ENCODE assay signal across 28 cellular contexts in the genomic region with DNA sequence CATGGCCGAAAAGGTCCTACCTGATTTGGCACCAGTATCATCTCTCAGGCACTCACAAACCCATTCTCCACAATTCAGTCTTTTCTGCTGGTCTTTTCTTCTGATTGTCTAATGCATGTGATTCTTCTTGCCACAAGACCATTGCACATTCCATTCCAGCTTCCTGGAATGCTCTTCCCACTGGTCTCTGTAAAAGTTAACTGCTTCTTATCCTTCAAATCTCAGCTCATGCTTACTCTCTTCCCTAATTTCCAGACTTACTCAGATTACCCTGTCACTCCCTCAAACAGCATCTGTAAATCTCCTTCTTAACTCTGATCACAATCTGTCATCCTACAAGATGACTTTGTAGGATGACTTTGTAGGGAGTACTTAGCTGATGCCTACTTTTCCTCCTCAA.
DNase-seq lines count a peak whose midpoint lies in the region; FAIRE-seq and TF ChIP-seq lines count a peak whose summit lies in the region.
"Had no signal": no experiment of that assay in that cellular context is flagged by ENCODE, and none has a peak within 500 bp of the region (broad histone marks: within the 10 kb centered on the region; RNA-seq: fewer than 3 reads in every experiment).

No MANE protein-coding gene starts in this region.

- H4K20me1 ChIP-seq in astrocyte (ENCODE audit: insufficient read depth, low read length): no peaks in the 10 kb centered on the region

- DNase-seq in D721Med (ENCODE audit: insufficient read length, low spot score): no peak
- DNase-seq in HTR-8/SVneo (ENCODE audit: insufficient read length, low spot score): no peak
- DNase-seq in astrocyte (ENCODE audit: low read depth): peak; percentile 38
- peak; percentile 11 for DNase-seq in mesendoderm
- no peak for DNase-seq in Calu3
- no peak for DNase-seq in HAP-1 (ENCODE audit: low spot score in 2 of 2)
- DNase-seq in esophagus squamous epithelium (lab: John Stamatoyannopoulos, UW): no peak
- no peak for DNase-seq in GM19239 (ENCODE audit: insufficient read length, low spot score)
- DNase-seq: activated B cell treated with CpG ODN at 0.5 μM for 24 hours; activated CD4-positive, alpha-beta T cell treated with anti-CD3 and anti-CD28 coated beads, Interleukin-2, amount 50 U/mL, for 1 hour; activated CD8-positive, alpha-beta memory T cell treated with anti-CD3 and anti-CD28 coated beads, Interleukin-2, amount 10 ng/mL, durations not matched to agents 7 days and 5 days; activated gamma-delta T cell treated with Interleukin-2 at 50 U/mL for 16 hours; activated T-cell treated with anti-CD3 and anti-CD28 coated beads, Interleukin-2, amount 50 U/mL, for 4 hours; CD4-positive, alpha-beta T cell; cerebellar nuclear complex; H7; left lung; NCI-H1417 treated with DMSO at 0.1 percent for 48 hours; NCI-H2081; NCI-H226; NCI-H69; right lobe of liver; stimulated activated CD4-positive, alpha-beta T cell treated with anti-CD3 and anti-CD28 coated beads, Interleukin-4, amount 100 ng/mL, for 1 hour; T-cell; tibial artery had no signal

- no peaks in the 10 kb centered on the region for H3K9me3 ChIP-seq in astrocyte (ENCODE audit: insufficient read depth, low read depth, low read length)
- H3K9me3 ChIP-seq in HAP-1: no peaks in the 10 kb centered on the region
- no peaks in the 10 kb centered on the region for H3K9me3 ChIP-seq in esophagus squamous epithelium
- H3K9me3 ChIP-seq: right lobe of liver, tibial artery had no signal

- no peak overlapping the region for H3K27ac Mint-ChIP-seq in astrocyte (ENCODE audit: unreplicated experiment)
- no peak overlapping the region for H3K27ac Mint-ChIP-seq in Calu3 (ENCODE audit: unreplicated experiment)
- H3K27ac Mint-ChIP-seq: activated B cell treated with CpG ODN at 0.5 μM for 24 hours; activated CD8-positive, alpha-beta memory T cell treated with anti-CD3 and anti-CD28 coated beads, Interleukin-2, amount 10 ng/mL, durations not matched to agents 7 days and 5 days; CD4-positive, alpha-beta T cell; neural progenitor cell; T-cell had no signal

- no CpG with 5 or more reads among the region's 1 CpG for WGBS in mesendoderm (ENCODE audit: extremely low coverage, insufficient coverage, low lambda C conversion rate)
- 87 to 93% methylated on average over 1 of the region's 1 CpG for WGBS in esophagus squamous epithelium, 2 donors

- no peak overlapping the region for H2AFZ ChIP-seq in astrocyte (ENCODE audit: low read depth, low read length)
- H2AFZ ChIP-seq: neural progenitor cell had no signal

- TF ChIP-seq CTCF in D721Med (IDR thresholded peaks at IDR 0.05; ENCODE audit: insufficient read depth, missing control alignments) (no peak), astrocyte (IDR thresholded peaks at IDR 0.05; ENCODE audit: insufficient read depth, low read depth, low read length) (no peak), Calu3 (IDR thresholded peaks at IDR 0.05; ENCODE audit: unreplicated experiment) (no peak), esophagus squamous epithelium (IDR thresholded peaks at IDR 0.05) (no peak)

- H2AK5ac ChIP-seq in mesendoderm (ENCODE audit: low read length): no peak overlapping the region

- H3K27me3 ChIP-seq in astrocyte (ENCODE audit: insufficient read depth, low read length) (no peaks in the 10 kb centered on the region), mesendoderm (ENCODE audit: insufficient read depth, low read length, poor library complexity) (no peaks in the 10 kb centered on the region), HAP-1 (ENCODE audit: low read depth) (no peaks in the 10 kb centered on the region), esophagus squamous epithelium (no peaks in the 10 kb centered on the region)
- H3K27me3 ChIP-seq: left lung, neural progenitor cell, right lobe of liver, tibial artery had no signal

- H4K8ac ChIP-seq in mesendoderm (ENCODE audit: low read depth, low read length): no peak overlapping the region

- H2BK120ac ChIP-seq in mesendoderm (ENCODE audit: low read depth, low read length): no peak overlapping the region

- H3K4me3 Mint-ChIP-seq in astrocyte (ENCODE audit: unreplicated experiment) (no peak overlapping the region), Calu3 (ENCODE audit: low read depth, unreplicated experiment) (no peak overlapping the region)
- H3K4me3 Mint-ChIP-seq: activated B cell treated with CpG ODN at 0.5 μM for 24 hours; activated CD8-positive, alpha-beta memory T cell treated with anti-CD3 and anti-CD28 coated beads, Interleukin-2, amount 10 ng/mL, durations not matched to agents 7 days and 5 days; activated T-cell treated with anti-CD3 and anti-CD28 coated beads, Interleukin-2, amount 50 U/mL, for 4 hours; CD4-positive, alpha-beta T cell; neural progenitor cell; T-cell had no signal

- H3K36me3 Mint-ChIP-seq in astrocyte (ENCODE audit: low read depth, unreplicated experiment) (no peaks in the 10 kb centered on the region), Calu3 (ENCODE audit: insufficient read depth, unreplicated experiment) (no peaks in the 10 kb centered on the region)
- H3K36me3 Mint-ChIP-seq: neural progenitor cell, T-cell had no signal

- H3K79me1 ChIP-seq in mesendoderm (ENCODE audit: low read length): no peaks in the 10 kb centered on the region

- CTCF ChIA-PET in Calu3 (lab: Charles Lee): no interaction called here

- no peak overlapping the region for H4K5ac ChIP-seq in mesendoderm (ENCODE audit: low read length)

- H3K18ac ChIP-seq in mesendoderm (ENCODE audit: low read length): no peak overlapping the region

- no peak overlapping the region for H2BK15ac ChIP-seq in mesendoderm (replicated peaks; ENCODE audit: low read depth)

- H3K79me2 ChIP-seq in astrocyte (ENCODE audit: insufficient read depth, low read length) (no peaks in the 10 kb centered on the region), mesendoderm (ENCODE audit: control insufficient read depth, insufficient read depth, low read length) (no peaks in the 10 kb centered on the region)

- peaks cover 20% of the 10 kb centered on the region for H3K4me1 ChIP-seq in astrocyte (ENCODE audit: insufficient read depth, low read length)
- no peaks in the 10 kb centered on the region for H3K4me1 ChIP-seq in mesendoderm (ENCODE audit: control insufficient read depth, low read depth, low read length)
- H3K4me1 ChIP-seq in HAP-1: no peaks in the 10 kb centered on the region
- H3K4me1 ChIP-seq in esophagus squamous epithelium: peaks cover 15 to 43% (median 17%) of the 10 kb centered on the region in 3 donors
- H3K4me1 ChIP-seq: left lung, neural progenitor cell, right lobe of liver had no signal

- no peak overlapping the region for H3K9ac ChIP-seq in astrocyte (ENCODE audit: low read length)
- H3K9ac ChIP-seq in mesendoderm (ENCODE audit: low read length): no peak overlapping the region
- H3K9ac ChIP-seq: KMS-11, neural progenitor cell had no signal

- H3K36me3 ChIP-seq in astrocyte (ENCODE audit: insufficient read depth, low read length): no peaks in the 10 kb centered on the region
- no peaks in the 10 kb centered on the region for H3K36me3 ChIP-seq in mesendoderm (ENCODE audit: control insufficient read depth, insufficient read depth, low read length)
- no peaks in the 10 kb centered on the region for H3K36me3 ChIP-seq in HAP-1 (replicated peaks)
- H3K36me3 ChIP-seq in esophagus squamous epithelium: no peaks in the 10 kb centered on the region
- H3K36me3 ChIP-seq: left lung, right lobe of liver, tibial artery had no signal

- H3K4me1 Mint-ChIP-seq in astrocyte (ENCODE audit: low read depth, unreplicated experiment): peaks cover 8% of the 10 kb centered on the region
- no peaks in the 10 kb centered on the region for H3K4me1 Mint-ChIP-seq in Calu3 (ENCODE audit: low read depth, unreplicated experiment)
- H3K4me1 Mint-ChIP-seq: activated B cell treated with CpG ODN at 0.5 μM for 24 hours, T-cell had no signal

- no peak overlapping the region for H3K4me3 ChIP-seq in astrocyte (ENCODE audit: insufficient read depth, low read depth, low read length)
- no peak overlapping the region for H3K4me3 ChIP-seq in mesendoderm (ENCODE audit: low read length)
- H3K4me3 ChIP-seq in HAP-1: no peak overlapping the region
- no peak overlapping the region for H3K4me3 ChIP-seq in esophagus squamous epithelium
- H3K4me3 ChIP-seq: left lung, neural progenitor cell, right lobe of liver, tibial artery had no signal

- in situ Hi-C loops in HAP-1 (cut with MboI; ENCODE audit: low sequenced_read_pairs): no loop called here

- no peak for TF ChIP-seq POLR2A in esophagus squamous epithelium (IDR thresholded peaks at IDR 0.05)

- H3K4me2 ChIP-seq in astrocyte (ENCODE audit: low read length) (no peak overlapping the region), mesendoderm (ENCODE audit: low read length) (no peak overlapping the region)
- H3K4me2 ChIP-seq: KMS-11, neural progenitor cell had no signal

- H3K27ac ChIP-seq in astrocyte (ENCODE audit: low read depth, low read length) (no peak overlapping the region), mesendoderm (ENCODE audit: low read depth, low read length) (no peak overlapping the region), esophagus squamous epithelium (peak overlapping the region in 2 of 4 donors; percentile 49 to 73)
- H3K27ac ChIP-seq: KMS-11, left lung, neural progenitor cell, right lobe of liver had no signal

- BruUV-seq in Calu3 (replicated peaks; lab: Mats Ljungman, UMichigan): no TSS peak

- no peak overlapping the region for H2BK5ac ChIP-seq in mesendoderm (ENCODE audit: low read length)

- intact Hi-C loops in Calu3 (cut with micrococcal nuclease; ENCODE audit: unreplicated experiment): no loop called here
- intact Hi-C loops in esophagus squamous epithelium (cut with DNase I): no loop called here

- H3K4ac ChIP-seq in mesendoderm (ENCODE audit: low read depth, low read length): no peak overlapping the region

- H3K23ac ChIP-seq in mesendoderm (ENCODE audit: low read length): no peak overlapping the region

- H3K9me3 Mint-ChIP-seq in astrocyte (ENCODE audit: unreplicated experiment) (no peaks in the 10 kb centered on the region), Calu3 (ENCODE audit: low read depth, unreplicated experiment) (peaks cover 15% of the 10 kb centered on the region)

- H3K27me3 Mint-ChIP-seq in astrocyte (ENCODE audit: low read depth, unreplicated experiment): no peaks in the 10 kb centered on the region
- no peaks in the 10 kb centered on the region for H3K27me3 Mint-ChIP-seq in Calu3 (ENCODE audit: unreplicated experiment)
- H3K27me3 Mint-ChIP-seq: activated B cell treated with CpG ODN at 0.5 μM for 24 hours; CD4-positive, alpha-beta T cell had no signal

- no peak overlapping the region for H3K56ac ChIP-seq in mesendoderm (ENCODE audit: low read length)

- FAIRE-seq in D721Med (lab: Jason Lieb, UNC): peak; percentile 94
- peak; percentile 52 for FAIRE-seq in HTR-8/SVneo (lab: Jason Lieb, UNC)
- no peak for FAIRE-seq in astrocyte (lab: Jason Lieb, UNC)
- no peak for FAIRE-seq in GM19239 (lab: Jason Lieb, UNC)
- FAIRE-seq: GM18507 had no signal

Comparison
In these comparisons a context has a peak if more than half of its experiments do, and no peak if none do; other contexts are left out.
1. DNase-seq: peak in astrocyte (single experiment) and mesendoderm (single experiment); none in D721Med (single experiment), HTR-8/SVneo (single experiment), Calu3 (single experiment), HAP-1 (0 of 2), esophagus squamous epithelium (single experiment) and GM19239 (single experiment).